ENCODE assay signal across 19 cellular contexts in genomic region chr17:12627776-12628491, GRCh38. TPM values are rescaled to one million over a fixed set of nuclear protein-coding genes. Genes with fewer than 3 reads are reported as not detected.
DNase-seq lines count a peak whose midpoint lies in the region; ATAC-seq and TF ChIP-seq lines count a peak whose summit lies in the region.
"Had no signal": no experiment of that assay in that cellular context is flagged by ENCODE, and none has a peak within 500 bp of the region (broad histone marks: within the 10 kb centered on the region; RNA-seq: fewer than 3 reads in every experiment).

No MANE protein-coding gene starts in this region.

- no peaks in the 10 kb centered on the region for H3K36me3 ChIP-seq in RWPE2 (ENCODE audit: low read depth)

- peak overlapping the region; percentile 48 for H3K27ac ChIP-seq in RWPE2 (ENCODE audit: poor library complexity, severe bottlenecking)

- H3K27me3 Mint-ChIP-seq in osteocyte (ENCODE audit: unreplicated experiment), result no peaks in the 10 kb centered on the region

- peak overlapping the region; percentile 94 for H3K27ac Mint-ChIP-seq in osteocyte (ENCODE audit: unreplicated experiment)
- H3K27ac Mint-ChIP-seq: type B pancreatic cell had no signal

- no peak overlapping the region for H3K4me3 ChIP-seq in RWPE2 (ENCODE audit: severe bottlenecking)
- H3K4me3 ChIP-seq in fibroblast of mammary gland (ENCODE audit: control insufficient read depth, low read depth, low read length), result no peak overlapping the region

- H3K36me3 Mint-ChIP-seq in osteocyte (ENCODE audit: unreplicated experiment), result no peaks in the 10 kb centered on the region
- H3K36me3 Mint-ChIP-seq: type B pancreatic cell had no signal

- peak; percentile 38 for ATAC-seq in RWPE2 (ENCODE audit: low read depth)
- no peak for ATAC-seq in GM21723 (IDR thresholded peaks at IDR 0.05; ENCODE audit: unreplicated experiment)
- ATAC-seq in GM21619 (IDR thresholded peaks at IDR 0.05; ENCODE audit: unreplicated experiment), result no peak
- ATAC-seq: Panc1 had no signal

- H3K4me1 ChIP-seq in RWPE2 (ENCODE audit: insufficient read depth, poor library complexity, severe bottlenecking), result peaks cover 8% of the 10 kb centered on the region

- no peaks in the 10 kb centered on the region for H3K9me3 ChIP-seq in RWPE2 (ENCODE audit: severe bottlenecking)

- no peaks in the 10 kb centered on the region for H3K9me3 Mint-ChIP-seq in osteocyte (ENCODE audit: unreplicated experiment)
- H3K9me3 Mint-ChIP-seq: type B pancreatic cell had no signal

- no peaks in the 10 kb centered on the region for H3K27me3 ChIP-seq in RWPE2 (ENCODE audit: insufficient read depth, poor library complexity, severe bottlenecking)

- H3K4me3 Mint-ChIP-seq in osteocyte (ENCODE audit: unreplicated experiment), result peak overlapping the region; percentile 11
- H3K4me3 Mint-ChIP-seq: type B pancreatic cell had no signal

- H3K4me1 Mint-ChIP-seq in osteocyte (ENCODE audit: unreplicated experiment), result peaks cover 40% of the 10 kb centered on the region

- TF ChIP-seq CTCF in RWPE2 (IDR thresholded peaks at IDR 0.05; ENCODE audit: poor library complexity, severe bottlenecking), result no peak
- no peak for TF ChIP-seq CTCF in fibroblast of mammary gland (conservative IDR thresholded peaks at IDR 0.05; ENCODE audit: control insufficient read depth, insufficient read depth, low read depth, low read length)
- no peak for TF ChIP-seq CTCF in osteocyte (IDR thresholded peaks at IDR 0.05)

- DNase-seq in AG20443 (ENCODE audit: low spot score) (peak; percentile 13), RWPE2 (ENCODE audit: low spot score) (no peak), fibroblast of mammary gland (ENCODE audit: low read depth) (peak; percentile 61), osteocyte (ENCODE audit: extremely low spot score, unreplicated experiment) (no peak), iPS-NIHi11 (ENCODE audit: low spot score) (no peak), NCI-H526 treated with DMSO at 0.1 percent for 48 hours (lab: John Stamatoyannopoulos, UW) (no peak)
- DNase-seq: activated CD4-positive, alpha-beta T cell treated with anti-CD3 and anti-CD28 coated beads for 4 hours; AML-193; effector memory CD4-positive, alpha-beta T cell; hippocampal formation; mammary epithelial cell; NCI-H146; NCI-H510A treated with DMSO at 0.1 percent for 48 hours; nucleus accumbens; T-helper 2 cell had no signal

RNA-seq across cellular contexts. Expression of gene MYOCD, which starts 37.8 kb away (rescaled TPM):
- total RNA-seq in osteocyte, result 13.7 and 17.0 TPM in 2 replicates
- total RNA-seq: mammary epithelial cell had no signal

Comparison
In these comparisons a context has a peak if more than half of its experiments do, and no peak if none do; other contexts are left out.
1. DNase-seq: peak in AG20443 (single experiment) and fibroblast of mammary gland (single experiment); none in RWPE2 (single experiment), osteocyte (single experiment), iPS-NIHi11 (single experiment) and NCI-H526 treated with DMSO at 0.1 percent for 48 hours (single experiment).